In genomic region chr1:70994753-70995152, GRCh38 we compare ENCODE assay signal across 26 cellular contexts. TPM values are rescaled to one million over a fixed set of nuclear protein-coding genes. Genes with fewer than 3 reads are reported as not detected.
"Had no signal": no experiment of that assay in that cellular context is flagged by ENCODE, and none has a peak within 500 bp of the region (broad histone marks: within the 10 kb centered on the region; RNA-seq: fewer than 3 reads in every experiment).

No MANE protein-coding gene starts in this region.

- DNase-seq: activated B cell treated with CpG ODN at 0.5 μM for 24 hours; activated CD4-positive, alpha-beta T cell treated with anti-CD3 and anti-CD28 coated beads for 36 hours; activated CD8-positive, alpha-beta memory T cell treated with anti-CD3 and anti-CD28 coated beads, Interleukin-2, amount 10 ng/mL, durations not matched to agents 7 days and 5 days; activated CD8-positive, alpha-beta T cell treated with anti-CD3 and anti-CD28 coated beads, Interleukin-2, amount 10 ng/mL, durations not matched to agents 7 days and 5 days; activated effector memory CD4-positive, alpha-beta T cell treated with Interleukin-2 at 50 U/mL for 16 hours; activated naive CD4-positive, alpha-beta T cell treated with anti-CD3 and anti-CD28 coated beads for 36 hours; activated naive CD8-positive, alpha-beta T cell treated with anti-CD3 and anti-CD28 coated beads, Interleukin-2, amount 10 ng/mL, durations not matched to agents 7 days and 5 days; activated T-cell treated with anti-CD3 and anti-CD28 coated beads, Interleukin-2, amount 50 U/mL, for 72 hours; dorsolateral prefrontal cortex; effector memory CD4-positive, alpha-beta T cell; left ventricle myocardium superior; mucosa of descending colon; nephron progenitor cell; ovary; right lobe of liver; stimulated activated CD4-positive, alpha-beta T cell treated with anti-CD3 and anti-CD28 coated beads, Interleukin-2, amount 100 ng/mL, for 48 hours; stimulated activated naive CD4-positive, alpha-beta T cell treated with Interleukin-2 at 50 U/mL for 16 hours; T-helper 9 cell had no signal

- H3K4me1 ChIP-seq: right lobe of liver, tibial nerve had no signal

- H3K4me1 Mint-ChIP-seq: activated B cell treated with CpG ODN at 0.5 μM for 24 hours; activated CD4-positive, alpha-beta T cell treated with anti-CD3 and anti-CD28 coated beads for 36 hours; brain; nephron progenitor cell had no signal

- H3K27ac ChIP-seq: cardiac muscle cell, coronary artery, dorsolateral prefrontal cortex, neutrophil, ovary, right lobe of liver, tibial nerve had no signal

- H3K9me3 ChIP-seq: ascending aorta, mucosa of descending colon, neutrophil, ovary, right lobe of liver, tibial nerve had no signal

- H3K36me3 ChIP-seq: ascending aorta, cardiac muscle cell, neutrophil, ovary, right lobe of liver, tibial nerve had no signal

- H3K4me3 Mint-ChIP-seq: activated B cell treated with CpG ODN at 0.5 μM for 24 hours; activated CD4-positive, alpha-beta T cell treated with anti-CD3 and anti-CD28 coated beads for 36 hours; activated CD8-positive, alpha-beta memory T cell treated with anti-CD3 and anti-CD28 coated beads, Interleukin-2, amount 10 ng/mL, durations not matched to agents 7 days and 5 days; activated CD8-positive, alpha-beta T cell treated with anti-CD3 and anti-CD28 coated beads, Interleukin-2, amount 10 ng/mL, durations not matched to agents 7 days and 5 days; activated naive CD4-positive, alpha-beta T cell treated with anti-CD3 and anti-CD28 coated beads for 36 hours; activated naive CD8-positive, alpha-beta T cell treated with anti-CD3 and anti-CD28 coated beads, Interleukin-2, amount 10 ng/mL, durations not matched to agents 7 days and 5 days; activated T-cell treated with anti-CD3 and anti-CD28 coated beads, Interleukin-2, amount 50 U/mL, for 72 hours; brain; nephron progenitor cell; T-helper 1 cell treated with Interleukin-12 subunit alpha and Interleukin-12 subunit beta and Interleukin-4 antibody, amounts not matched to agents 30 μg/mL and 1 μg/mL, for 36 hours had no signal

- H3K36me3 Mint-ChIP-seq: activated CD8-positive, alpha-beta memory T cell treated with anti-CD3 and anti-CD28 coated beads, Interleukin-2, amount 10 ng/mL, durations not matched to agents 7 days and 5 days; activated naive CD8-positive, alpha-beta T cell treated with anti-CD3 and anti-CD28 coated beads, Interleukin-2, amount 10 ng/mL, durations not matched to agents 7 days and 5 days; brain had no signal

- H3K27ac Mint-ChIP-seq: activated B cell treated with CpG ODN at 0.5 μM for 24 hours; activated CD4-positive, alpha-beta T cell treated with anti-CD3 and anti-CD28 coated beads for 36 hours; activated CD8-positive, alpha-beta memory T cell treated with anti-CD3 and anti-CD28 coated beads, Interleukin-2, amount 10 ng/mL, durations not matched to agents 7 days and 5 days; activated naive CD4-positive, alpha-beta T cell treated with anti-CD3 and anti-CD28 coated beads for 36 hours; activated T-cell treated with anti-CD3 and anti-CD28 coated beads, Interleukin-2, amount 50 U/mL, for 72 hours; brain; nephron progenitor cell; progenitor cell of endocrine pancreas; T-helper 1 cell treated with Interleukin-12 subunit alpha and Interleukin-12 subunit beta and Interleukin-4 antibody, amounts not matched to agents 30 μg/mL and 1 μg/mL, for 36 hours had no signal

- H3K9me3 Mint-ChIP-seq: activated B cell treated with CpG ODN at 0.5 μM for 24 hours; activated naive CD4-positive, alpha-beta T cell treated with anti-CD3 and anti-CD28 coated beads for 36 hours; activated naive CD8-positive, alpha-beta T cell treated with anti-CD3 and anti-CD28 coated beads, Interleukin-2, amount 10 ng/mL, durations not matched to agents 7 days and 5 days; activated T-cell treated with anti-CD3 and anti-CD28 coated beads, Interleukin-2, amount 50 U/mL, for 72 hours; brain; nephron progenitor cell; T-helper 1 cell treated with Interleukin-12 subunit alpha and Interleukin-12 subunit beta and Interleukin-4 antibody, amounts not matched to agents 30 μg/mL and 1 μg/mL, for 36 hours had no signal

- ATAC-seq: activated CD4-positive, alpha-beta T cell treated with anti-CD3 and anti-CD28 coated beads for 36 hours; activated CD8-positive, alpha-beta memory T cell treated with anti-CD3 and anti-CD28 coated beads, Interleukin-2, amount 10 ng/mL, durations not matched to agents 7 days and 5 days; activated CD8-positive, alpha-beta T cell treated with anti-CD3 and anti-CD28 coated beads, Interleukin-2, amount 10 ng/mL, durations not matched to agents 7 days and 5 days; activated T-cell treated with anti-CD3 and anti-CD28 coated beads, Interleukin-2, amount 50 U/mL, for 72 hours; mucosa of descending colon; right lobe of liver had no signal

- H3K4me3 ChIP-seq: ascending aorta, cardiac muscle cell, coronary artery, dorsolateral prefrontal cortex, mucosa of descending colon, ovary, right lobe of liver, tibial nerve had no signal

- H3K27me3 ChIP-seq: ascending aorta, cardiac muscle cell, neutrophil, ovary, right lobe of liver, tibial nerve had no signal

- H3K27me3 Mint-ChIP-seq: activated B cell treated with CpG ODN at 0.5 μM for 24 hours had no signal

RNA-seq across cellular contexts. Expression of gene PTGER3, which starts 52.9 kb away (rescaled TPM):
- total RNA-seq: activated CD4-positive, alpha-beta T cell treated with anti-CD3 and anti-CD28 coated beads for 36 hours had no signal
